ENCODE assay signal across 14 cellular contexts in genomic region chr5:179916523-179916922, GRCh38.
"Had no signal": no experiment of that assay in that cellular context is flagged by ENCODE, and none has a peak within 500 bp of the region (broad histone marks: within the 10 kb centered on the region; RNA-seq: fewer than 3 reads in every experiment).

No MANE protein-coding gene starts in this region.

- H3K4me3 ChIP-seq: cardiac muscle cell, sigmoid colon, thyroid gland, vagina had no signal

- FAIRE-seq: endometrium, kidney had no signal

- H3K9me3 ChIP-seq: sigmoid colon, thyroid gland, vagina had no signal

- DNase-seq: activated CD4-positive, alpha-beta T cell treated with anti-CD3 and anti-CD28 coated beads for 1 hour; activated CD4-positive, alpha-beta T cell treated with anti-CD3 and anti-CD28 coated beads, Interleukin-2, amount 50 U/mL, for 4 hours; activated T-cell treated with anti-CD3 and anti-CD28 coated beads, Interleukin-2, amount 50 U/mL, for 1 hour; kidney; left ventricle myocardium superior; naive thymus-derived CD8-positive, alpha-beta T cell; nucleus accumbens; sigmoid colon; stimulated activated CD4-positive, alpha-beta T cell treated with anti-CD3 and anti-CD28 coated beads, Interleukin-2, amount 100 ng/mL, for 24 hours; thyroid gland had no signal

- H3K27me3 ChIP-seq: cardiac muscle cell, thyroid gland, vagina had no signal

- H3K36me3 ChIP-seq: cardiac muscle cell, sigmoid colon, thyroid gland, vagina had no signal

- ATAC-seq: activated naive CD4-positive, alpha-beta T cell treated with anti-CD3 and anti-CD28 coated beads, Interleukin-2, amount 50 U/mL, for 72 hours; left ventricle myocardium superior; naive thymus-derived CD8-positive, alpha-beta T cell had no signal

- H3K27ac ChIP-seq: cardiac muscle cell, sigmoid colon, thyroid gland, vagina had no signal

- H3K4me1 ChIP-seq: sigmoid colon, thyroid gland had no signal
